Comparison of ENCODE assay signal across 20 cellular contexts in genomic region chr12:78284417-78284816, GRCh38.
"Had no signal": no experiment of that assay in that cellular context is flagged by ENCODE, and none has a peak within 500 bp of the region (broad histone marks: within the 10 kb centered on the region; RNA-seq: fewer than 3 reads in every experiment).

No MANE protein-coding gene starts in this region.

- H3K27me3 ChIP-seq: SJSA1 had no signal

- H3K9me3 ChIP-seq: SJSA1 had no signal

- H3K4me1 ChIP-seq: SJSA1 had no signal

- H3K36me3 ChIP-seq: SJSA1 had no signal

- H3K27ac ChIP-seq: SJSA1, SK-N-MC had no signal

- H3K4me3 ChIP-seq: SJSA1, SK-N-MC had no signal

- DNase-seq: Karpas-422, KG1, MM.1S, NCI-H1092 treated with DMSO at 0.1 percent for 48 hours, NCI-H1436, NCI-H187, NCI-H2029, NCI-H2081 treated with DMSO at 0.1 percent for 48 hours, NCI-H2171, NCI-H226, NCI-H446, NCI-H510A, NCI-H524 treated with DMSO at 0.1 percent for 48 hours, NCI-H69, NCI-H774, Right ventricle myocardium superior, RPMI8226, SIG-M5 had no signal
